ENCODE assay signal across 11 cellular contexts in the genomic region with DNA sequence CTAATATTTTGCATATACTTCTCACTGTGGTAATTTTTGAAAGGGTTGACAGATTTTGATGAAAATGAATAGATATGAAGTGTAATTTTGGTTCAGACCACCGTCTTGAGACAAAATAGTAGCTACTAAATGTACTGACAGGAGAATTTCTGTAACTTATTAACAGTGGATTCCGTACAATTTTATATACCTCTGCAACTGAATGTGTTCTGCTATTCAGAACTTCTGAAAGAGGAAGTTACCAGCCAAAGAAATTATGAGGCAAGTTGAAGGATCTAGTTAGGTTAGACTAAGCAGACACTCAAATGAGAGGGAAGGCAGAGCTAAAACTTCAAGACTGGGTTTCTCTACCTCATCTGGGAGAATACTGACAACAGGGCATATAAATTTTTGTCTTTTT. TPM values are rescaled to one million over a fixed set of nuclear protein-coding genes. Genes with fewer than 3 reads are reported as not detected.
DNase-seq lines count a peak whose midpoint lies in the region; ATAC-seq and FAIRE-seq lines count a peak whose summit lies in the region.
"Had no signal": no experiment of that assay in that cellular context is flagged by ENCODE, and none has a peak within 500 bp of the region (broad histone marks: within the 10 kb centered on the region; RNA-seq: fewer than 3 reads in every experiment).

No MANE protein-coding gene starts in this region.

- ATAC-seq in HG02623 (IDR thresholded peaks at IDR 0.05; ENCODE audit: unreplicated experiment) (peak; percentile 50), HG03442 (IDR thresholded peaks at IDR 0.05; ENCODE audit: unreplicated experiment) (peak; percentile 64)
- ATAC-seq in activated CD8-positive, alpha-beta memory T cell treated with anti-CD3 and anti-CD28 coated beads, Interleukin-2, amount 10 ng/mL, durations not matched to agents 7 days and 5 days, result no peak
- ATAC-seq: esophagus mucosa, Panc1 had no signal

- peak; percentile 85 for FAIRE-seq in GM19239 (lab: Jason Lieb, UNC)

- H3K4me3 Mint-ChIP-seq in activated CD8-positive, alpha-beta memory T cell treated with anti-CD3 and anti-CD28 coated beads, Interleukin-2, amount 10 ng/mL, durations not matched to agents 7 days and 5 days, result no peak overlapping the region

- DNase-seq in GM19239 (ENCODE audit: insufficient read length, low spot score) (no peak), germinal center (ENCODE audit: low spot score) (peak; percentile 15), NCI-H526 treated with DMSO at 0.1 percent for 48 hours (lab: John Stamatoyannopoulos, UW) (no peak), cortex of kidney (lab: John Stamatoyannopoulos, UW) (no peak), NCI-H1417 (lab: John Stamatoyannopoulos, UW) (no peak)
- no peak for DNase-seq in activated CD8-positive, alpha-beta memory T cell treated with anti-CD3 and anti-CD28 coated beads, Interleukin-2, amount 10 ng/mL, durations not matched to agents 7 days and 5 days
- DNase-seq: NCI-H1694 had no signal

- no peak overlapping the region for H3K27ac Mint-ChIP-seq in activated CD8-positive, alpha-beta memory T cell treated with anti-CD3 and anti-CD28 coated beads, Interleukin-2, amount 10 ng/mL, durations not matched to agents 7 days and 5 days

- CTCF ChIA-PET in activated CD8-positive, alpha-beta memory T cell treated with anti-CD3 and anti-CD28 coated beads, Interleukin-2, amount 10 ng/mL, durations not matched to agents 7 days and 5 days (lab: Charles Lee), result no interaction called here

- H3K4me1 Mint-ChIP-seq in activated CD8-positive, alpha-beta memory T cell treated with anti-CD3 and anti-CD28 coated beads, Interleukin-2, amount 10 ng/mL, durations not matched to agents 7 days and 5 days, result peaks cover 19% of the 10 kb centered on the region

- H3K36me3 Mint-ChIP-seq in activated CD8-positive, alpha-beta memory T cell treated with anti-CD3 and anti-CD28 coated beads, Interleukin-2, amount 10 ng/mL, durations not matched to agents 7 days and 5 days, result no peaks in the 10 kb centered on the region

- no peaks in the 10 kb centered on the region for H3K9me3 Mint-ChIP-seq in activated CD8-positive, alpha-beta memory T cell treated with anti-CD3 and anti-CD28 coated beads, Interleukin-2, amount 10 ng/mL, durations not matched to agents 7 days and 5 days (ENCODE audit: low read depth)

- H3K27me3 Mint-ChIP-seq in activated CD8-positive, alpha-beta memory T cell treated with anti-CD3 and anti-CD28 coated beads, Interleukin-2, amount 10 ng/mL, durations not matched to agents 7 days and 5 days, result peaks cover 2% of the 10 kb centered on the region

RNA-seq across cellular contexts. Expression of gene GAP43, which starts 29.4 kb away (rescaled TPM):
- total RNA-seq in activated CD8-positive, alpha-beta memory T cell treated with anti-CD3 and anti-CD28 coated beads, Interleukin-2, amount 10 ng/mL, durations not matched to agents 7 days and 5 days, result not detected
- total RNA-seq: esophagus mucosa had no signal
